In the genomic region with DNA sequence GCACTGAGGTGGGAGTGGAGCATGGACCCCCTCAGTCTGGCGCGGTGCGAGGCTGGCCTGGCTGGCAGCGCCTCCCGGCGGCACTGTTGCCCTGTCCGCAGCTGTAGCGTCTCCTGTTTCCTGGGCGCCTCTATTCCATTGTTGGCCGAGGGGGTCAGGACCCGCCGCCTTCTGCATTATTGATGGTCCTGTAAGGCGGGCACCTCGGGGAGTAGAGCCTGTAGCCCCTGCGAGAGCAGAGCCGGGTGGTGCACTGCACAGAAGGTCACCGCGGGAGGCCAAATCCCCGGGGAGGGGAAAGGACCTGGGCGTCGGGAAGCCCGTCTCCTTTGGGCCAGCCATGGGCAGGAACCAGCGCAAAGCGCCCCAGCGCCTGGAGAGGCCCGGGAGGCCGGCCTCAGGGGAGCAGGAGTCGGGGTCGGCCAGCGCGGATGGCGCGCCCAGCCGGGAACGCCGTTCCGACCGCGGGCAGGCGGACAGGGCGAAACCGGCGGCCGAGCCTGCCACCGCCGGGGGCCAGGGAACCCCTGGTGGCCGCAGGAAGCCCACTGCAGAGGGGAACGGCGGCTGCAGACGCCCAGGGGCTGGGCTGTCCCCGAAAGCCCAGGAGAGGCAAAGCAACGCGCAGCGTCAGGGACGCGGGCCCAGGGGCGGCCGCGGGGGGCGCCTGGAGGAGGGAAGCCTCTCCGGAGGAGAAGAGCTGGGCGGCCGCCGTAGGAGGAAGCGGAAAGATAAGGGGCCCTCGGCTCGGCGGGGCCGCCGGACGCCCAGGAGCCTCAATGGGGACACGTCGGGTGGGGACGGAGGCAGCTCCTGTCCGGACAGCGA, we compare ENCODE assay signal across 8 cellular contexts. TPM values are rescaled to one million over a fixed set of nuclear protein-coding genes. Genes with fewer than 3 reads are reported as not detected.
DNase-seq lines count a peak whose midpoint lies in the region; ATAC-seq and TF ChIP-seq lines count a peak whose summit lies in the region.

A gene (plus strand): TSS at position 83 of the 828 bp plus-strand sequence. CDS start 258 bp downstream, at position 341.

- no peaks in the 10 kb centered on the region for H3K36me3 Mint-ChIP-seq in endodermal cell (ENCODE audit: low read depth)

- peak within 1 kb of the TSS; percentile 30 for H3K9ac ChIP-seq in endodermal cell (ENCODE audit: extremely low read depth, low read length, poor library complexity, severe bottlenecking)
- H3K9ac ChIP-seq in muscle layer of colon (ENCODE audit: low read length): no peak within 1 kb of the TSS

- peaks cover 3% of the 10 kb centered on the region for H3K27me3 Mint-ChIP-seq in endodermal cell (ENCODE audit: insufficient read depth)

- H3K27ac ChIP-seq in endodermal cell (ENCODE audit: low read depth, low read length) (no peak within 1 kb of the TSS), muscle layer of colon (ENCODE audit: low read depth, low read length) (peak within 1 kb of the TSS; percentile 93)

- H3K27ac Mint-ChIP-seq in endodermal cell: no peak within 1 kb of the TSS

- no peaks in the 10 kb centered on the region for H3K36me3 ChIP-seq in endodermal cell (ENCODE audit: control insufficient read depth, insufficient read depth, low read length)
- H3K36me3 ChIP-seq in muscle layer of colon (ENCODE audit: insufficient read depth, low read length): no peaks in the 10 kb centered on the region

- TF ChIP-seq CTCF in GM12864 (IDR thresholded peaks at IDR 0.05; ENCODE audit: low read depth, low read length, missing control alignments): no peak
- peak; percentile 64 for TF ChIP-seq CTCF in endodermal cell (conservative IDR thresholded peaks at IDR 0.05)

- H3K4me3 Mint-ChIP-seq in endodermal cell: peak within 1 kb of the TSS; percentile 55

- 17 to 27% methylated on average over 43 to 76 of the region's 76 CpGs for WGBS in endodermal cell (ENCODE audit: insufficient coverage in 1 of 2, insufficient read length in 1 of 2), 2 experiments

- peaks cover 11% of the 10 kb centered on the region for H3K9me3 Mint-ChIP-seq in endodermal cell

- H3K4me1 Mint-ChIP-seq in endodermal cell: peaks cover 2% of the 10 kb centered on the region

- H3K9me3 ChIP-seq in endodermal cell (ENCODE audit: control insufficient read depth, low read length) (no peaks in the 10 kb centered on the region), muscle layer of colon (ENCODE audit: low read length) (no peaks in the 10 kb centered on the region)

- H3K27me3 ChIP-seq in endodermal cell (ENCODE audit: control insufficient read depth, insufficient read depth, low read length, poor library complexity, severe bottlenecking) (peaks cover 12% of the 10 kb centered on the region), muscle layer of colon (ENCODE audit: control insufficient read depth in 1 of 2, insufficient read depth in 2 of 2, low read length in 2 of 2) (no peaks in the 10 kb centered on the region)

- peak within 1 kb of the TSS; percentile 8 for H3K4me3 ChIP-seq in GM12864 (ENCODE audit: low read depth, low read length)
- H3K4me3 ChIP-seq in endodermal cell (ENCODE audit: low read length): peak within 1 kb of the TSS; percentile 45
- H3K4me3 ChIP-seq in muscle layer of colon (ENCODE audit: low read depth in 1 of 2, low read length in 2 of 2): peak within 1 kb of the TSS; percentile 61 to 65

- no peaks in the 10 kb centered on the region for H3K4me1 ChIP-seq in endodermal cell (ENCODE audit: control insufficient read depth, insufficient read depth, low read length)
- peaks cover 4% of the 10 kb centered on the region for H3K4me1 ChIP-seq in muscle layer of colon (ENCODE audit: insufficient read depth, low read length)

- DNase-seq in GM12864 (ENCODE audit: low read depth): no peak
- peak; percentile 37 for DNase-seq in NCI-H345 treated with DMSO at 0.1 percent for 48 hours (lab: John Stamatoyannopoulos, UW; ENCODE audit: unreplicated experiment)
- peak; percentile 40 for DNase-seq in activated CD8-positive, alpha-beta memory T cell treated with anti-CD3 and anti-CD28 coated beads, Interleukin-2, amount 50 U/mL, for 1 hour (ENCODE audit: extremely low read depth)
- peak; percentile 93 for DNase-seq in endodermal cell
- peak; percentile 40 for DNase-seq in stimulated activated CD8-positive, alpha-beta memory T cell treated with anti-CD3 and anti-CD28 coated beads, Interleukin-7, amount 100 ng/mL, for 48 hours (ENCODE audit: extremely low read depth in 1 of 2, low read depth in 1 of 2)

- ATAC-seq in HG03159 (IDR thresholded peaks at IDR 0.05; ENCODE audit: unreplicated experiment) (no peak), HG03460 (IDR thresholded peaks at IDR 0.05; ENCODE audit: unreplicated experiment) (no peak)

RNA-seq across cellular contexts. Expression of the gene that starts here (rescaled TPM):
- 100 to 1,000 TPM in 1 of 2 donors, 10 to 100 TPM in 1; 89.0 to 123 TPM for total RNA-seq in endodermal cell
- polyA plus RNA-seq in endodermal cell (2013, experiment 1 of 2): 22.2 TPM
- 14.5 TPM for polyA plus RNA-seq in endodermal cell (2013, experiment 2 of 2)

Comparison
In these comparisons a context has a peak if more than half of its experiments do, and no peak if none do; other contexts are left out.
1. H3K4me3 ChIP-seq: peak in every context shown above with its lines; median percentile 63 in muscle layer of colon; 45 in endodermal cell; 8 in GM12864.